In genomic region chr6:141057761-141058160, GRCh38 we compare ENCODE assay signal across 19 cellular contexts.
A peak's percentile ranks its signal among the peaks of the same experiment; 100 is the strongest.
DNase-seq lines count a peak whose midpoint lies in the region; ATAC-seq and TF ChIP-seq lines count a peak whose summit lies in the region.
"Had no signal": no experiment of that assay in that cellular context is flagged by ENCODE, and none has a peak within 500 bp of the region (broad histone marks: within the 10 kb centered on the region; RNA-seq: fewer than 3 reads in every experiment).

No MANE protein-coding gene starts in this region.

- DNase-seq in HAP-1 (ENCODE audit: low spot score in 2 of 2) (peak; percentile 50 to 91), PC-9 (no peak), GM10248 (ENCODE audit: extremely low spot score) (no peak)
- no peak for DNase-seq in stimulated activated CD4-positive, alpha-beta T cell treated with anti-CD3 and anti-CD28 coated beads, Interleukin-2, amount 100 ng/mL, for 48 hours
- DNase-seq: BE2C; C1 segment of cervical spinal cord; CD4-positive, CD25-positive, alpha-beta regulatory T cell; CD8-positive, alpha-beta memory T cell; COR-L47; DMS 273 treated with DMSO at 0.1 percent for 48 hours; DMS53; DND-41; EL; GM23248; IMR-90 had no signal

- H3K4me2 ChIP-seq in PC-9, result no peak overlapping the region

- TF ChIP-seq CTCF in PC-9 (conservative IDR thresholded peaks at IDR 0.05) (no peak), GM10248 (IDR thresholded peaks at IDR 0.05; ENCODE audit: control extremely low read depth, extremely low read depth, low read depth, missing control alignments) (no peak)

- in situ Hi-C loops in HAP-1 (cut with MboI; ENCODE audit: low sequenced_read_pairs), result no loop called here

- H3K36me3 ChIP-seq in HAP-1 (replicated peaks), result no peaks in the 10 kb centered on the region
- H3K36me3 ChIP-seq in PC-9 (ENCODE audit: low read depth), result no peaks in the 10 kb centered on the region
- H3K36me3 ChIP-seq in neuron (ENCODE audit: insufficient read depth, low read length), result no peaks in the 10 kb centered on the region
- H3K36me3 ChIP-seq: BE2C had no signal

- H3K4me3 ChIP-seq in HAP-1 (no peak overlapping the region), PC-9 (no peak overlapping the region), neuron (ENCODE audit: low read length) (no peak overlapping the region)
- H3K4me3 ChIP-seq: GM23248, K562 had no signal

- H3K4me1 ChIP-seq in HAP-1 (peaks cover 32% of the 10 kb centered on the region), PC-9 (replicated peaks; ENCODE audit: insufficient read depth) (no peaks in the 10 kb centered on the region), neuron (ENCODE audit: insufficient read depth, low read length) (peaks cover 16% of the 10 kb centered on the region)
- H3K4me1 ChIP-seq: BE2C had no signal

- no TSS peak for BruUV-seq in PC-9 (replicated peaks; lab: Mats Ljungman, UMichigan)

- no peak overlapping the region for H3K27ac ChIP-seq in PC-9
- H3K27ac ChIP-seq: GM23248 had no signal

- H3K27me3 ChIP-seq in HAP-1 (ENCODE audit: low read depth), result no peaks in the 10 kb centered on the region
- H3K27me3 ChIP-seq in PC-9 (ENCODE audit: insufficient read depth, low read depth), result no peaks in the 10 kb centered on the region
- no peaks in the 10 kb centered on the region for H3K27me3 ChIP-seq in neuron (ENCODE audit: insufficient read depth, low read length)
- H3K27me3 ChIP-seq: BE2C had no signal

- no peaks in the 10 kb centered on the region for H3F3A ChIP-seq in PC-9 (ENCODE audit: insufficient read depth, low read depth)

- H4K20me1 ChIP-seq in PC-9 (ENCODE audit: insufficient read depth), result no peaks in the 10 kb centered on the region

- ATAC-seq in HG03442 (IDR thresholded peaks at IDR 0.05; ENCODE audit: unreplicated experiment), result no peak
- ATAC-seq in GM21529 (IDR thresholded peaks at IDR 0.05; ENCODE audit: unreplicated experiment), result no peak
- ATAC-seq: K562 had no signal

- H3K9me3 ChIP-seq in HAP-1, result no peaks in the 10 kb centered on the region
- no peaks in the 10 kb centered on the region for H3K9me3 ChIP-seq in PC-9 (ENCODE audit: insufficient read depth, low read depth)
- H3K9me3 ChIP-seq in neuron (ENCODE audit: low read length), result no peaks in the 10 kb centered on the region
- H3K9me3 ChIP-seq: BE2C had no signal

- H3K9me2 ChIP-seq in PC-9 (ENCODE audit: insufficient read depth), result no peaks in the 10 kb centered on the region

- no peaks in the 10 kb centered on the region for H3K79me2 ChIP-seq in PC-9 (ENCODE audit: low read depth)

- intact Hi-C loops in PC-9 (cut with micrococcal nuclease; ENCODE audit: unreplicated experiment), result no loop called here

- CTCF ChIA-PET in PC-9 (lab: Charles Lee), result no interaction called here
- CTCF ChIA-PET in GM10248 (lab: Yijun Ruan, JAX), result interaction anchor here (0.8 to 1.6 kb wide), 2 partner anchors 11 to 16 kb away, joined by 3 read pairs; no protein-coding TSS in a partner anchor

- POLR2A ChIA-PET in PC-9 (lab: Charles Lee; ENCODE audit: unreplicated experiment) (no interaction called here), GM10248 (lab: Yijun Ruan, JAX) (no interaction called here)

- H2AFZ ChIP-seq in PC-9, result 0 out of 2 replicates have a peak overlapping the region, but pooled peaks have one; percentile 43
- peak overlapping the region; percentile 49 for H2AFZ ChIP-seq in neuron (ENCODE audit: low read depth, low read length)
- H2AFZ ChIP-seq: GM23248 had no signal

Comparison
In these comparisons a context has a peak if more than half of its experiments do, and no peak if none do; other contexts are left out.
1. DNase-seq: peak in HAP-1 (2 of 2); none in PC-9 (0 of 2), GM10248 (single experiment) and stimulated activated CD4-positive, alpha-beta T cell treated with anti-CD3 and anti-CD28 coated beads, Interleukin-2, amount 100 ng/mL, for 48 hours (0 of 2).